In genomic region chr3:142215111-142215510, GRCh38 we compare ENCODE assay signal across 1 cellular context.
TF ChIP-seq lines count a peak whose summit lies in the region.

No MANE protein-coding gene starts in this region.

TF ChIP-seq in GM23338, 12 proteins besides CTCF, POLR2A, EP300 and RAD21 (continued from another document):
- TF ChIP-seq REST (IDR thresholded peaks at IDR 0.05; ENCODE audit: unreplicated experiment), result no peak
- no peak for TF ChIP-seq STAT1 (IDR thresholded peaks at IDR 0.05; ENCODE audit: unreplicated experiment)
- no peak for TF ChIP-seq CREB1 (CRISPR knock-in tag; IDR thresholded peaks at IDR 0.05; ENCODE audit: low read depth)
- no peak for TF ChIP-seq EZH2phosphoT487 (IDR thresholded peaks at IDR 0.05; ENCODE audit: unreplicated experiment)
- TF ChIP-seq NANOG (IDR thresholded peaks at IDR 0.05; ENCODE audit: borderline replicate concordance), result no peak
TF ChIP-seq in GM23338: peak in this region for 0.
